Comparison of ENCODE assay signal across 29 cellular contexts in the genomic region with DNA sequence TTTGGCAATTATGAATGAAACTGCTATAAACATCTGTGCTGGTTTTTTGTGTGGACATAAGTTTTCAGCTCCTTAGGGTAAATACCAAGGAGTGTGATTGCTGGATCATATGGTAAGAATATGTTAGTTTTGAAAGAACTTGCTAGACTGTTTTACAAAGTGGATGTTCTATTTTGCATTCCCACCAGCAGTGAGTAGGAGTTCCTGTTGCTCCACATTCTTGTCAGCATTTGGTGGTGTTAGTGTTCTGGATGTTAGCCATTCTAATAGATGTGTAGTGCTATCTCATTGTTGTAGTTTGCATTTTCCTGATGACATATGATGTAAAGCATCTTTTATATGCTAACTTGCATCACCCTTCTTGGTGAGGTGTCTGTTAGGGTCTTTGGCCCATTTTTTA.
"Had no signal": no experiment of that assay in that cellular context is flagged by ENCODE, and none has a peak within 500 bp of the region (broad histone marks: within the 10 kb centered on the region; RNA-seq: fewer than 3 reads in every experiment).

No MANE protein-coding gene starts in this region.

- H3K27me3 Mint-ChIP-seq: dendritic cell treated with granulocyte-macrophage colony-stimulating factor and Interleukin-4, amounts not matched to agents 40 ng/mL and 50 ng/mL, for 4 days; effector memory CD8-positive, alpha-beta T cell had no signal

- H3K36me3 ChIP-seq: colonic mucosa, esophagus muscularis mucosa, esophagus squamous epithelium, gastrocnemius medialis, gastroesophageal sphincter, heart left ventricle, heart right ventricle had no signal

- H3K27me3 ChIP-seq: colonic mucosa, dorsolateral prefrontal cortex, esophagus muscularis mucosa, esophagus squamous epithelium, foreskin keratinocyte, gastrocnemius medialis, gastroesophageal sphincter, heart left ventricle, heart right ventricle had no signal

- ATAC-seq: effector memory CD8-positive, alpha-beta T cell; esophagus mucosa; foreskin keratinocyte; gastrocnemius medialis; gastroesophageal sphincter; heart left ventricle; heart right ventricle had no signal

- DNase-seq: colonic mucosa; cortex of kidney; dermis blood vessel endothelial cell; dorsolateral prefrontal cortex; effector CD4-positive, alpha-beta T cell; effector CD8-positive, alpha-beta T cell; effector memory CD4-positive, alpha-beta T cell; effector memory CD8-positive, alpha-beta T cell; endodermal cell; erythroblast; esophagus squamous epithelium; foreskin fibroblast; foreskin keratinocyte; foreskin melanocyte; gastrocnemius medialis; glutamatergic neuron; head of caudate nucleus; heart left ventricle; heart right ventricle had no signal

- H3K4me3 Mint-ChIP-seq: dendritic cell treated with granulocyte-macrophage colony-stimulating factor and Interleukin-4, amounts not matched to agents 40 ng/mL and 50 ng/mL, for 4 days; effector memory CD8-positive, alpha-beta T cell; endodermal cell had no signal

- H3K4me3 ChIP-seq: colonic mucosa, coronary artery, dorsolateral prefrontal cortex, esophagus muscularis mucosa, esophagus squamous epithelium, gastrocnemius medialis, gastroesophageal sphincter, heart left ventricle, heart right ventricle had no signal

- H3K27ac ChIP-seq: colonic mucosa, coronary artery, dorsolateral prefrontal cortex, epithelial cell of prostate, esophagus muscularis mucosa, esophagus squamous epithelium, foreskin keratinocyte, gastrocnemius medialis, gastroesophageal sphincter, heart left ventricle, heart right ventricle had no signal

- H3K9me3 ChIP-seq: colonic mucosa, gastrocnemius medialis had no signal

- H3K4me1 ChIP-seq: colonic mucosa, esophagus muscularis mucosa, esophagus squamous epithelium, foreskin keratinocyte, gastrocnemius medialis, gastroesophageal sphincter, heart left ventricle, heart right ventricle had no signal

- FAIRE-seq: colon, endometrium, endothelial cell of umbilical vein, frontal cortex had no signal

- H3K4me1 Mint-ChIP-seq: endodermal cell had no signal

- H3K27ac Mint-ChIP-seq: dendritic cell treated with granulocyte-macrophage colony-stimulating factor and Interleukin-4, amounts not matched to agents 40 ng/mL and 50 ng/mL, for 4 days; effector memory CD8-positive, alpha-beta T cell; endodermal cell had no signal
